9 cellular contexts compared by ENCODE assay signal in the genomic region with DNA sequence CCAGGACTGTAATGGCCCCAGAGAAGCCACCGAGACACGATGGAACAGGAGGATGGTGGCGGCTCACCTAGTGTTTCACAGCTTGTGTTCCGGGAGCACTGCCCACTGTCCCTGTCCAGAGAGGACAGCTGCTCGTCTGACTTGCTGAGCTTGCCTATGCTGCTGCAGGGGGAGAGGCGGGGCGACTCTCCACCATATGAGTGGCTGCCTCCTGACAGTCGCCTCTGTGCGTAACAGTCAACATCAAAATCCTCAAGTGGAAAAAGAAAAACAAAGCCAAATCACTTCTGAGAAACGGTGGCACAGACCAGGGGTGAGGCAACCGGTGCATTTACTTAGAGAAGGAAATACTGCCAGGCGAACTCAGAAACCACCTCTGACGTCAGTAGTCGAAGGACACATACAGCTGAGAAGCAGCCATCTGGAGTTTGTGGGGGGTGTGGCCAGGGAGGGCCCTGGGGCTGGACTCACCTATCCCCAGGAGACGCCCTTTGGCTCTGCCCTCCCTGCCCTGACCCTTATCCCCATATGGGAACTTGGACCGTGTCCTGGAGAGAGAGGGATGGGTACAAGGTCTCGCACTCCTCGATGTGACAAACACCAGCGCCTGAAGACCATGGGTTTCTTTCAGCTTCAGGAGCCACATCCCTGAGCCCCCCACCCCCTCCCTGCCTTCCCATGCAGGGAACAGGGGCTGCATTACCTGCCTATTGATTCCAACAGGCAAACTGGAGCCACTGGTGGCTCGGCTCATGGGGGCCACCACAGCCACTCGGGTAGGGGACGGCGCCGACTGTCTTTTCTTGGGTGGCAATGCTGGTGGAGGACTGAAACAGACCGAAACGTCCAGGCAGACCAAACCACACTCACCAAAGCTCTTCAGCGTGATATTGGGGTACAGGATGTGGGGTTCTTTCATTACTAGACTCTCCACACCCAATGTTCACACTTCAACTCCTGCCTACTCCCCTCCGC.
DNase-seq lines count a peak whose midpoint lies in the region; ATAC-seq, FAIRE-seq and TF ChIP-seq lines count a peak whose summit lies in the region.
"Had no signal": no experiment of that assay in that cellular context is flagged by ENCODE, and none has a peak within 500 bp of the region (broad histone marks: within the 10 kb centered on the region; RNA-seq: fewer than 3 reads in every experiment).

No MANE protein-coding gene starts in this region.

- no peak overlapping the region for H3K4me3 ChIP-seq in fibroblast of lung (replicated peaks in 1 of 4; ENCODE audit: control extremely low read depth in 1 of 4, insufficient read depth in 1 of 4, low read depth in 3 of 4, low read length in 4 of 4)
- no peak overlapping the region for H3K4me3 ChIP-seq in small intestine (ENCODE audit: low read depth in 1 of 2, low read length in 2 of 2)

- peak; percentile 44 for DNase-seq in stimulated activated CD4-positive, alpha-beta T cell treated with anti-CD3 and anti-CD28 coated beads, Interleukin-15, amount 100 ng/mL, for 24 hours
- no peak for DNase-seq in stimulated activated CD4-positive, alpha-beta T cell treated with anti-CD3 and anti-CD28 coated beads, Interleukin-12 subunit alpha, Interleukin-12 subunit beta, amount 100 ng/mL, for 4 hours
- peak; percentile 40 to 56 for DNase-seq in activated CD4-positive, alpha-beta T cell treated with anti-CD3 and anti-CD28 coated beads, Interleukin-2, amount 50 U/mL, for 48 hours
- DNase-seq in fibroblast of lung (ENCODE audit: low read depth in 2 of 2), result peak; percentile 68 to 95
- DNase-seq in small intestine, result peak; percentile 98
- no peak for DNase-seq in NCI-H345 (lab: John Stamatoyannopoulos, UW)
- DNase-seq in GM19238 (ENCODE audit: insufficient read length, low spot score), result no peak
- DNase-seq: DND-41 had no signal

- H4K20me1 ChIP-seq in fibroblast of lung (ENCODE audit: control insufficient read depth, extremely low read depth, insufficient read depth, low read length), result no peaks in the 10 kb centered on the region

- no peak overlapping the region for H3K4me2 ChIP-seq in fibroblast of lung (ENCODE audit: extremely low read depth, insufficient read depth, low read length)

- no peaks in the 10 kb centered on the region for H3K79me2 ChIP-seq in fibroblast of lung (ENCODE audit: control insufficient read depth, insufficient read depth, low read length)

- no peaks in the 10 kb centered on the region for H3K27me3 ChIP-seq in fibroblast of lung (ENCODE audit: control insufficient read depth, insufficient read depth, low read length)
- no peaks in the 10 kb centered on the region for H3K27me3 ChIP-seq in small intestine (ENCODE audit: control insufficient read depth in 2 of 2, insufficient read depth in 2 of 2, low read length in 2 of 2)

- no peak overlapping the region for H2AFZ ChIP-seq in fibroblast of lung (ENCODE audit: low read length)

- H3K36me3 ChIP-seq in fibroblast of lung (ENCODE audit: control insufficient read depth, insufficient read depth, low read length) (peaks cover 14% of the 10 kb centered on the region), small intestine (ENCODE audit: control insufficient read depth in 2 of 2, insufficient read depth in 2 of 2, low read length in 2 of 2) (peaks cover 5 to 7% of the 10 kb centered on the region in 2 donors)

- TF ChIP-seq CTCF in fibroblast of lung (conservative IDR thresholded peaks at IDR 0.05 in 1 of 2, IDR thresholded peaks at IDR 0.05 in 1 of 2; ENCODE audit: low read depth in 1 of 2, low read length in 2 of 2), result no peak

- WGBS in small intestine, 3 donors, result 44 to 66% (median 48%) methylated on average over 28 of the region's 28 CpGs

- no peak overlapping the region for H3K27ac ChIP-seq in fibroblast of lung (ENCODE audit: insufficient read depth, low read length)
- H3K27ac ChIP-seq in small intestine (ENCODE audit: low read depth in 1 of 2, low read length in 1 of 2), result peak overlapping the region; percentile 42 to 97

- no peaks in the 10 kb centered on the region for H3K4me1 ChIP-seq in fibroblast of lung (ENCODE audit: control insufficient read depth, extremely low read depth, insufficient read depth, low read length)
- H3K4me1 ChIP-seq in small intestine (ENCODE audit: control insufficient read depth in 2 of 2, insufficient read depth in 1 of 2, low read depth in 1 of 2, low read length in 1 of 2), result peaks cover 9 to 10% of the 10 kb centered on the region in 2 donors

- FAIRE-seq in small intestine (lab: Jason Lieb, UNC), result no peak

- H3K9me3 ChIP-seq in fibroblast of lung (ENCODE audit: control insufficient read depth, insufficient read depth, low read depth, low read length) (no peaks in the 10 kb centered on the region), small intestine (ENCODE audit: control insufficient read depth, low read depth) (no peaks in the 10 kb centered on the region)

- no peak for ATAC-seq in GM21390 (IDR thresholded peaks at IDR 0.05; ENCODE audit: unreplicated experiment)

- H3K9ac ChIP-seq in fibroblast of lung (ENCODE audit: insufficient read depth, low read length), result no peak overlapping the region

Comparison
In these comparisons a context has a peak if more than half of its experiments do, and no peak if none do; other contexts are left out.
1. DNase-seq: peak in stimulated activated CD4-positive, alpha-beta T cell treated with anti-CD3 and anti-CD28 coated beads, Interleukin-15, amount 100 ng/mL, for 24 hours (single experiment), activated CD4-positive, alpha-beta T cell treated with anti-CD3 and anti-CD28 coated beads, Interleukin-2, amount 50 U/mL, for 48 hours (2 of 2), fibroblast of lung (2 of 2) and small intestine (single experiment); none in stimulated activated CD4-positive, alpha-beta T cell treated with anti-CD3 and anti-CD28 coated beads, Interleukin-12 subunit alpha, Interleukin-12 subunit beta, amount 100 ng/mL, for 4 hours (single experiment), NCI-H345 (single experiment) and GM19238 (single experiment).